30 cellular contexts compared by ENCODE assay signal in genomic region chr5:128002420-128002819, GRCh38.
"Had no signal": no experiment of that assay in that cellular context is flagged by ENCODE, and none has a peak within 500 bp of the region (broad histone marks: within the 10 kb centered on the region; RNA-seq: fewer than 3 reads in every experiment).

No MANE protein-coding gene starts in this region.

- H3K9me3 ChIP-seq: adrenal gland, body of pancreas, esophagus muscularis mucosa, gastroesophageal sphincter, neutrophil, tibial artery had no signal

- H3K79me2 ChIP-seq: parathyroid adenoma had no signal

- H3K4me1 ChIP-seq: adrenal gland, parathyroid adenoma had no signal

- H3K4me1 Mint-ChIP-seq: activated B cell treated with CpG ODN at 0.5 μM for 24 hours; activated CD4-positive, alpha-beta T cell treated with anti-CD3 and anti-CD28 coated beads for 36 hours had no signal

- H3K4me3 ChIP-seq: adrenal gland, body of pancreas, esophagus muscularis mucosa, gastroesophageal sphincter, tibial artery had no signal

- ATAC-seq: activated CD4-positive, alpha-beta T cell treated with anti-CD3 and anti-CD28 coated beads for 36 hours; body of pancreas; gastroesophageal sphincter; left colon; right cardiac atrium had no signal

- DNase-seq: activated B cell treated with CpG ODN at 0.5 μM for 24 hours; activated CD4-positive, alpha-beta T cell treated with anti-CD3 and anti-CD28 coated beads for 36 hours; activated CD4-positive, alpha-beta T cell treated with anti-CD3 and anti-CD28 coated beads, Interleukin-2, amount 50 U/mL, for 4 hours; activated CD8-positive, alpha-beta memory T cell treated with anti-CD3 and anti-CD28 coated beads for 24 hours; activated CD8-positive, alpha-beta memory T cell treated with anti-CD3 and anti-CD28 coated beads, Interleukin-2, amount 50 U/mL, for 4 hours; activated naive CD4-positive, alpha-beta T cell; activated T-cell treated with anti-CD3 and anti-CD28 coated beads, Interleukin-2, amount 50 U/mL, for 24 hours; adrenal gland; body of pancreas; caudate nucleus; dermis blood vessel endothelial cell; effector CD8-positive, alpha-beta T cell; head of caudate nucleus; islet precursor cell; left colon; mesenchymal stem cell; right cardiac atrium; stimulated activated CD4-positive, alpha-beta T cell treated with anti-CD3 and anti-CD28 coated beads, Interleukin-12 subunit alpha, Interleukin-12 subunit beta, amount 100 ng/mL, for 4 hours; substantia nigra; T-helper 9 cell; tibial artery had no signal

- H3K27me3 Mint-ChIP-seq: activated B cell treated with CpG ODN at 0.5 μM for 24 hours; activated CD4-positive, alpha-beta T cell treated with anti-CD3 and anti-CD28 coated beads for 36 hours; activated naive CD8-positive, alpha-beta T cell; activated T-cell treated with anti-CD3 and anti-CD28 coated beads, Interleukin-2, amount 50 U/mL, for 24 hours; stimulated activated naive CD8-positive, alpha-beta T cell treated with anti-CD3 and anti-CD28 coated beads, Interleukin-15, Interleukin-2, amounts not matched to agents 100 ng/mL and 50 ng/mL, for 24 hours had no signal

- H3K27me3 ChIP-seq: adrenal gland, body of pancreas, esophagus muscularis mucosa, gastroesophageal sphincter, neutrophil, tibial artery had no signal

- H3K9ac ChIP-seq: parathyroid adenoma had no signal

- FAIRE-seq: urothelium cell line had no signal

- H2AFZ ChIP-seq: parathyroid adenoma had no signal

- H3K27ac ChIP-seq: adrenal gland, body of pancreas, esophagus muscularis mucosa, gastroesophageal sphincter, neutrophil, parathyroid adenoma, tibial artery had no signal

- H3K9me3 Mint-ChIP-seq: activated B cell treated with CpG ODN at 0.5 μM for 24 hours; activated T-cell treated with anti-CD3 and anti-CD28 coated beads, Interleukin-2, amount 50 U/mL, for 24 hours; activated T-helper 2 cell treated with anti-CD3 and anti-CD28 coated beads, Interferon-gamma antibody, Interleukin-2, Interleukin-4, amounts not matched to agents 10 μg/mL and 5 μg/mL and 100 μg/mL, durations not matched to agents 14 hours and 24 hours and 36 hours; nephron; stimulated activated naive CD8-positive, alpha-beta T cell treated with anti-CD3 and anti-CD28 coated beads, Interleukin-15, Interleukin-2, amounts not matched to agents 100 ng/mL and 50 ng/mL, for 24 hours had no signal

- H3K4me3 Mint-ChIP-seq: activated B cell treated with CpG ODN at 0.5 μM for 24 hours; activated CD4-positive, alpha-beta T cell treated with anti-CD3 and anti-CD28 coated beads for 36 hours; activated naive CD8-positive, alpha-beta T cell; activated T-cell treated with anti-CD3 and anti-CD28 coated beads, Interleukin-2, amount 50 U/mL, for 24 hours; nephron; stimulated activated naive CD8-positive, alpha-beta T cell treated with anti-CD3 and anti-CD28 coated beads, Interleukin-15, Interleukin-2, amounts not matched to agents 100 ng/mL and 50 ng/mL, for 24 hours had no signal

- H3K27ac Mint-ChIP-seq: activated B cell treated with CpG ODN at 0.5 μM for 24 hours; activated CD4-positive, alpha-beta T cell treated with anti-CD3 and anti-CD28 coated beads for 36 hours; activated naive CD8-positive, alpha-beta T cell; activated T-cell treated with anti-CD3 and anti-CD28 coated beads, Interleukin-2, amount 50 U/mL, for 24 hours; activated T-helper 2 cell treated with anti-CD3 and anti-CD28 coated beads, Interferon-gamma antibody, Interleukin-2, Interleukin-4, amounts not matched to agents 10 μg/mL and 5 μg/mL and 100 μg/mL, durations not matched to agents 14 hours and 24 hours and 36 hours; nephron; stimulated activated naive CD8-positive, alpha-beta T cell treated with anti-CD3 and anti-CD28 coated beads, Interleukin-15, Interleukin-2, amounts not matched to agents 100 ng/mL and 50 ng/mL, for 24 hours had no signal

- H3K36me3 ChIP-seq: adrenal gland, esophagus muscularis mucosa, gastroesophageal sphincter, neutrophil, tibial artery had no signal
